In genomic region chr9:71003346-71003745, GRCh38 we compare ENCODE assay signal across 1 cellular context.
TF ChIP-seq lines count a peak whose summit lies in the region.

No MANE protein-coding gene starts in this region.

TF ChIP-seq in GM23338, 12 proteins besides CTCF, POLR2A, EP300 and RAD21 (continued from another document):
- no peak for TF ChIP-seq ZNF462 (CRISPR knock-in tag; IDR thresholded peaks at IDR 0.05)
- TF ChIP-seq STAT1 (IDR thresholded peaks at IDR 0.05; ENCODE audit: unreplicated experiment) = no peak
- no peak for TF ChIP-seq EZH2 (IDR thresholded peaks at IDR 0.05; ENCODE audit: low read depth, unreplicated experiment)
- TF ChIP-seq EZH2phosphoT487 (IDR thresholded peaks at IDR 0.05; ENCODE audit: unreplicated experiment) = no peak
- no peak for TF ChIP-seq POLR2AphosphoS5 (IDR thresholded peaks at IDR 0.05; ENCODE audit: low read depth)
- TF ChIP-seq ETS1 (IDR thresholded peaks at IDR 0.05) = no peak
- TF ChIP-seq NANOG (IDR thresholded peaks at IDR 0.05; ENCODE audit: borderline replicate concordance) = no peak
- TF ChIP-seq ZNF331 (CRISPR knock-in tag; IDR thresholded peaks at IDR 0.05; ENCODE audit: low read depth) = no peak
- no peak for TF ChIP-seq ZNF114 (CRISPR knock-in tag; IDR thresholded peaks at IDR 0.05)
- TF ChIP-seq JUNB (IDR thresholded peaks at IDR 0.05; ENCODE audit: unreplicated experiment) = no peak
- TF ChIP-seq REST (IDR thresholded peaks at IDR 0.05; ENCODE audit: unreplicated experiment) = no peak
TF ChIP-seq in GM23338: peak in this region for 0.
